8 cellular contexts compared by ENCODE assay signal in the genomic region with DNA sequence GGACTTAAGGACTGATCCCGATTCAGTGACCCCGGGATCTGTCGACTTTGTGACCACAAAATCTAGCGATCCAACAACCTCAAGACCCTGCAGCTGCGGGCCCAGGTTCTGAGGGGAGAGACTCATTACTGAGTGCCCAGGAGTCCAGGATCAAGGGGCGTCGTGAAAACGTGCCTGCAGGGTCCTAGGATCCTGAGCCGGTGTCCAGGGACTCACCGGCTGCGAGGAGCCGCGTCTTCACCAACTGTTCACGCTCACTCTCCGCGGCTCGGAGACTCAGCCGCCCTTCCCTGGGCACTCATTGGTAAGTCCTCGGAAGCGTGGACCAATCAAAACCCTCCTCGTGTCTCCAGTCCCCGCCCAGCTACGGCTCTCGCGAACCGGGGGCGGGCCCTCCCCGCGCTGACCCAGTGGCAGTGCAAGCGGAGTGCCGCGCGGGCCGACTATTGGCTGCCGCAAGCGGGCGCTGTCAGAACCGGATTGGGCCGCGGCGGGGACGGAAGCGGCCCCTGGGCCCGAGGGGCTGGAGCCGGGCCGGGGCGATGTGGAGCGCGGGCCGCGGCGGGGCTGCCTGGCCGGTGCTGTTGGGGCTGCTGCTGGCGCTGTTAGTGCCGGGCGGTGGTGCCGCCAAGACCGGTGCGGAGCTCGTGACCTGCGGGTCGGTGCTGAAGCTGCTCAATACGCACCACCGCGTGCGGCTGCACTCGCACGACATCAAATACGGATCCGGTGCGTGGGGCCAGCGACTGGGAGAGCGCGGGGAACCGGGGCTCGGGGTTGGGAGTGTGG. TPM values are rescaled to one million over a fixed set of nuclear protein-coding genes. Genes with fewer than 3 reads are reported as not detected.
DNase-seq lines count a peak whose midpoint lies in the region; ATAC-seq and TF ChIP-seq lines count a peak whose summit lies in the region.

A gene with protein sequence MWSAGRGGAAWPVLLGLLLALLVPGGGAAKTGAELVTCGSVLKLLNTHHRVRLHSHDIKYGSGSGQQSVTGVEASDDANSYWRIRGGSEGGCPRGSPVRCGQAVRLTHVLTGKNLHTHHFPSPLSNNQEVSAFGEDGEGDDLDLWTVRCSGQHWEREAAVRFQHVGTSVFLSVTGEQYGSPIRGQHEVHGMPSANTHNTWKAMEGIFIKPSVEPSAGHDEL (plus strand): TSS at position 508 of the 789 bp plus-strand sequence. CDS start 35 bp downstream, at position 543.

- peak; percentile 35 to 71 (median 54) for TF ChIP-seq CTCF in prostate gland (IDR thresholded peaks at IDR 0.05)

- intact Hi-C loops in left ventricle myocardium superior (cut with micrococcal nuclease), result no loop called here
- intact Hi-C loops in prostate gland (cut with DNase I), result no loop called here

- no peaks in the 10 kb centered on the region for H3K27me3 ChIP-seq in prostate gland (replicated peaks; ENCODE audit: insufficient read depth)

- H3K4me1 ChIP-seq in prostate gland (replicated peaks) (no peaks in the 10 kb centered on the region), urinary bladder (ENCODE audit: insufficient read depth) (no peaks in the 10 kb centered on the region)

- WGBS in prostate gland, result under 1% methylated on average over 74 of the region's 76 CpGs
- under 1% methylated on average over 76 of the region's 76 CpGs for WGBS in urinary bladder

- peak; percentile 79 for DNase-seq in NCI-H187 treated with DMSO at 0.1 percent for 48 hours (lab: John Stamatoyannopoulos, UW)
- DNase-seq in T-helper 2 cell, result peak; percentile 95 to 98 (median 97)
- DNase-seq in amygdala (lab: John Stamatoyannopoulos, UW), result peak; percentile 67 to 99 (median 96)
- DNase-seq in left ventricle myocardium superior, result peak; percentile 99
- peak; percentile 99 for DNase-seq in prostate gland (ENCODE audit: low spot score)

- TF ChIP-seq POLR2A in GM18505 (IDR thresholded peaks at IDR 0.05; ENCODE audit: borderline replicate concordance, extremely low read depth, insufficient read depth, insufficient read length) (peak; percentile 79), prostate gland (IDR thresholded peaks at IDR 0.05) (peak; percentile 60)

- H3K36me3 ChIP-seq in prostate gland (no peaks in the 10 kb centered on the region), urinary bladder (ENCODE audit: insufficient read depth) (no peaks in the 10 kb centered on the region)

- ATAC-seq in GM18505 (IDR thresholded peaks at IDR 0.05; ENCODE audit: unreplicated experiment) (peak; percentile 90), HG02970 (IDR thresholded peaks at IDR 0.05; ENCODE audit: low FRiP score, unreplicated experiment) (peak; percentile 89), left ventricle myocardium superior (peak; percentile 99)

- H3K4me3 ChIP-seq in prostate gland, result peak within 1 kb of the TSS; percentile 60 to 70
- peak within 1 kb of the TSS; percentile 59 for H3K4me3 ChIP-seq in urinary bladder (ENCODE audit: low read depth, low read length)

- H3K27ac ChIP-seq in prostate gland (peak within 1 kb of the TSS in 1 of 2 donors; percentile 28), urinary bladder (ENCODE audit: low read depth) (peak within 1 kb of the TSS; percentile 31)

- no peaks in the 10 kb centered on the region for H3K9me3 ChIP-seq in prostate gland

RNA-seq across cellular contexts. Expression of the gene that starts here (rescaled TPM):
- 17.9 TPM for total RNA-seq in left ventricle myocardium superior
- total RNA-seq in prostate gland, result 10 to 100 TPM; 30.5 to 87.2 TPM
- 5.1 TPM for total RNA-seq in urinary bladder
- polyA plus RNA-seq in urinary bladder, result 58.0 TPM
